ENCODE assay signal across 8 cellular contexts in genomic region chr17:48048321-48049140, GRCh38. TPM values are rescaled to one million over a fixed set of nuclear protein-coding genes. Genes with fewer than 3 reads are reported as not detected.
DNase-seq lines count a peak whose midpoint lies in the region; ATAC-seq and TF ChIP-seq lines count a peak whose summit lies in the region.

Gene NFE2L1, plus strand, starts transcription at chr17:48048359. Its CDS starts 2,760 bp downstream, at chr17:48051119.

- peak within 1 kb of the TSS; percentile 98 for H3K4me3 Mint-ChIP-seq in GM23338

- peak within 1 kb of the TSS; percentile 61; the same call in 1 of the 2 replicates for H2AFZ ChIP-seq in GM23338

- H3K27ac ChIP-seq in GM23338 (ENCODE audit: low read depth) (peak within 1 kb of the TSS; percentile 93), KOPT-K1 (ENCODE audit: low read depth, low read length, poor library complexity, severe bottlenecking) (peak within 1 kb of the TSS; percentile 92), coronary artery (peak within 1 kb of the TSS; percentile 97), layer of hippocampus (ENCODE audit: low read depth, low read length) (peak within 1 kb of the TSS; percentile 89)

- H3K27ac Mint-ChIP-seq in GM23338: peak within 1 kb of the TSS; percentile 100

- peak within 1 kb of the TSS; percentile 94 for H3K4me2 ChIP-seq in GM23338

- H3K9me2 ChIP-seq in GM23338 (ENCODE audit: insufficient read depth): no peaks in the 10 kb centered on the region

- POLR2A ChIA-PET in activated CD8-positive, alpha-beta memory T cell treated with anti-CD3 and anti-CD28 coated beads for 36 hours (lab: Charles Lee): interaction anchor here (0.6 to 1.6 kb wide), 9 partner anchors 9 to 551 kb away, joined by 3 to 6 read pairs (median 3); partner anchors contain the start of genes CBX1, COPZ2 and SNX11

- H3K9me3 Mint-ChIP-seq in GM23338: no peaks in the 10 kb centered on the region

- peaks cover 57% of the 10 kb centered on the region for H3K4me1 ChIP-seq in GM23338 (ENCODE audit: insufficient read depth)

- no peak for DNase-seq in activated CD8-positive, alpha-beta memory T cell treated with anti-CD3 and anti-CD28 coated beads, Interleukin-2, amount 50 U/mL, for 48 hours
- peak; percentile 89 for DNase-seq in GM23338 (ENCODE audit: low spot score)
- peak; percentile 96 for DNase-seq in coronary artery (ENCODE audit: low spot score)
- DNase-seq in stimulated activated CD4-positive, alpha-beta T cell treated with anti-CD3 and anti-CD28 coated beads, Interleukin-2, amount 100 ng/mL, for 24 hours: peak; percentile 39 to 71

- H3K27me3 Mint-ChIP-seq in GM23338 (ENCODE audit: insufficient read depth, low read depth, poor library complexity): peaks cover 24% of the 10 kb centered on the region

- peaks cover 64% of the 10 kb centered on the region for H3K79me2 ChIP-seq in GM23338 (replicated peaks; ENCODE audit: insufficient read depth)

- peaks cover 23% of the 10 kb centered on the region for H4K20me1 ChIP-seq in GM23338 (replicated peaks; ENCODE audit: insufficient read depth)

- no peaks in the 10 kb centered on the region for H3K9me3 ChIP-seq in KOPT-K1 (ENCODE audit: insufficient read depth, low read length, poor library complexity, severe bottlenecking)

- TF ChIP-seq CTCF in GM23338 (conservative IDR thresholded peaks at IDR 0.05; ENCODE audit: low read depth in 2 of 2) (no peak), coronary artery (IDR thresholded peaks at IDR 0.05) (no peak)

- CTCF ChIA-PET in activated CD8-positive, alpha-beta memory T cell treated with anti-CD3 and anti-CD28 coated beads for 36 hours (lab: Charles Lee): interaction anchor here (0.5 to 6.1 kb wide), 11 partner anchors 12 to 769 kb away, joined by 3 to 28 read pairs (median 4); partner anchors contain the start of genes CDK5RAP3 and COPZ2

- H3K36me3 Mint-ChIP-seq in GM23338 (ENCODE audit: low read depth): peaks cover 41% of the 10 kb centered on the region

- peaks cover 65% of the 10 kb centered on the region for H3K4me1 Mint-ChIP-seq in GM23338

- H3K4me3 ChIP-seq in GM23338 (peak within 1 kb of the TSS; percentile 90), coronary artery (peak within 1 kb of the TSS; percentile 77)

- ATAC-seq in GM23338 (peak; percentile 65), SK-N-SH treated with all-trans-retinoic acid at 6 μM for 48 hours (peak; percentile 80)

- H3K27me3 ChIP-seq in GM23338 (ENCODE audit: insufficient read depth) (no peaks in the 10 kb centered on the region), layer of hippocampus (ENCODE audit: control insufficient read depth, insufficient read depth, low read length) (no peaks in the 10 kb centered on the region)

- H3K36me3 ChIP-seq in GM23338 (ENCODE audit: insufficient read depth): peaks cover 12% of the 10 kb centered on the region; the same call in 1 of the 2 replicates
- peaks cover 32% of the 10 kb centered on the region for H3K36me3 ChIP-seq in KOPT-K1 (ENCODE audit: insufficient read depth, low read length)

- H3F3A ChIP-seq in GM23338 (replicated peaks; ENCODE audit: low read depth): peaks cover 20% of the 10 kb centered on the region

TF ChIP-seq in GM23338, 12 proteins besides CTCF, POLR2A, EP300 and RAD21:
- TF ChIP-seq CREB1 (CRISPR knock-in tag; IDR thresholded peaks at IDR 0.05; ENCODE audit: low read depth) (no peak), POLR2AphosphoS5 (IDR thresholded peaks at IDR 0.05; ENCODE audit: low read depth) (peak; percentile 96)

TF ChIP-seq in SK-N-SH treated with all-trans-retinoic acid at 6 μM for 48 hours, 23 proteins besides CTCF, POLR2A, EP300 and RAD21:
- TF ChIP-seq GLIS3 (CRISPR knock-in tag; IDR thresholded peaks at IDR 0.05) (peak; percentile 76; the same call in 1 of the 2 replicates), RARB (CRISPR knock-in tag; IDR thresholded peaks at IDR 0.05) (no peak; the same call in 1 of the 2 replicates), TSHZ2 (CRISPR knock-in tag; IDR thresholded peaks at IDR 0.05) (peak; percentile 65), PATZ1 (CRISPR knock-in tag; IDR thresholded peaks at IDR 0.05; ENCODE audit: borderline replicate concordance) (peak; percentile 95), ZFP3 (CRISPR knock-in tag; IDR thresholded peaks at IDR 0.05) (peak; percentile 69; the same call in 1 of the 2 replicates), ESRRG (CRISPR knock-in tag; IDR thresholded peaks at IDR 0.05) (no peak), SNAI2 (CRISPR knock-in tag; IDR thresholded peaks at IDR 0.05) (no peak), CSDC2 (CRISPR knock-in tag; IDR thresholded peaks at IDR 0.05) (peak; percentile 77; the same call in 1 of the 2 replicates)

RNA-seq across cellular contexts. Expression of gene NFE2L1, which starts in this region (rescaled TPM):
- total RNA-seq in activated CD8-positive, alpha-beta memory T cell treated with anti-CD3 and anti-CD28 coated beads for 36 hours: 100 to 1,000 TPM; 101 to 105 TPM
- 138 and 157 TPM in 2 replicates for total RNA-seq in GM23338 (2014; rRNA removed; shearing (Covaris generic))
- polyA plus RNA-seq in GM23338 (2016; fragmentation: Nextera tagmentation; extraction: Ambion mirVana): 39.9 and 49.9 TPM in 2 replicates
